In the genomic region with DNA sequence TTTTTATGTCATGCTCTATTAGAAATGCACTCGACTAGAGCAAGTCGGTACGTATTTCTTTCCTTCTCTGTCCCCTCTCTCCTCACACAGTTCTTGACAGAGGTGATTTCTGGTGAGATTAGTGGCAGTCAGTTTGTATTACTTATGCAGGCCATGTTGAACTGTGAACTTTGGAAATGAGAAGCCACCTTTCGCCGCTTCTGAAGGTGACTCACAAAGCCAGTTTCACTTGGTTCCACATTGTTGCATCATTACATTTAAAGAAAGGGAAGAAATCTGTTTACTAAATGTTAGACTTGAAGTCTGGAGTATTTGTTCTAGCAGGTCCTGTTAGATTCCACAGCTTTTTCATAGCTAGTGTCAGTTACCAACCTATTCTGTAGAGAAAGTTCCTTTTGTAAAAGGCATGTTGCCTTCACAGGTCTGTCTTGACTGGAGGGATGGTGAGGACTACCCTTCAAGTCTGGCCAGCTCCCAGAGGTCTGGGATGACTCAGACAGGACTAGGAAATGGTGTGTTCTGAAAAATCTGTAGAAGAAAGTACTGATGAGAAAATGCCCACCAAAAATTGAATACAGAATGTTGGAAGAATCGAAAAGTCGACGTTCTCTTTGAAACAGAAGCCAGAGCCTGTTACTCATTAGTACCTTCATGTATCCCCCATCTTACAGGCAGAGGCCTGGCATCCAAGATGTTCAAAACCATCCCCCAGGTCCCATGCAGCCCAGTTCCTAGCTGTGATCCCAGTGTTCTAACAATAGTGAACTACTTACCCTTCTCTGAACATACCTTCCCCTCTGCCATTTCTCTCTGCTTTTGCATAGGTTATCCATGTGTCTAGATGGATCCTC, we compare ENCODE assay signal across 8 cellular contexts.
A peak's percentile ranks its signal among the peaks of the same experiment; 100 is the strongest.
DNase-seq lines count a peak whose midpoint lies in the region; ATAC-seq, FAIRE-seq and TF ChIP-seq lines count a peak whose summit lies in the region.

No MANE protein-coding gene starts in this region.

- peak overlapping the region; percentile 50 for H3K27ac ChIP-seq in astrocyte (ENCODE audit: low read depth, low read length)

- H3K9me3 Mint-ChIP-seq in astrocyte (ENCODE audit: unreplicated experiment) (no peaks in the 10 kb centered on the region), naive B cell (no peaks in the 10 kb centered on the region)

- no peaks in the 10 kb centered on the region for H4K20me1 ChIP-seq in astrocyte (ENCODE audit: insufficient read depth, low read length)

- H3K4me1 ChIP-seq in astrocyte (ENCODE audit: insufficient read depth, low read length), result peaks cover 9% of the 10 kb centered on the region

- H3K27ac Mint-ChIP-seq in astrocyte (ENCODE audit: unreplicated experiment), result peak overlapping the region; percentile 94
- peak overlapping the region in 5 of 6 donors; percentile 2 to 81 (median 24) for H3K27ac Mint-ChIP-seq in naive B cell

- no peak for FAIRE-seq in astrocyte (lab: Jason Lieb, UNC)

- no peak overlapping the region for H3K4me3 ChIP-seq in astrocyte (ENCODE audit: insufficient read depth, low read depth, low read length)

- TF ChIP-seq CTCF in astrocyte (IDR thresholded peaks at IDR 0.05; ENCODE audit: insufficient read depth, low read depth, low read length), result no peak

- H3K27me3 ChIP-seq in astrocyte (ENCODE audit: insufficient read depth, low read length), result no peaks in the 10 kb centered on the region

- H3K4me2 ChIP-seq in astrocyte (ENCODE audit: low read length), result peak overlapping the region; percentile 52

- no peaks in the 10 kb centered on the region for H3K36me3 ChIP-seq in astrocyte (ENCODE audit: insufficient read depth, low read length)

- H3K4me3 Mint-ChIP-seq in astrocyte (ENCODE audit: unreplicated experiment) (no peak overlapping the region), naive B cell (peak overlapping the region in 4 of 8 donors; percentile 12 to 56 (median 28))

- no peaks in the 10 kb centered on the region for H3K79me2 ChIP-seq in astrocyte (ENCODE audit: insufficient read depth, low read length)

- H3K27me3 Mint-ChIP-seq in astrocyte (ENCODE audit: low read depth, unreplicated experiment), result peaks cover 3% of the 10 kb centered on the region
- peaks cover 16 to 55% (median 29%) of the 10 kb centered on the region in 3 donors for H3K27me3 Mint-ChIP-seq in naive B cell

- H3K4me1 Mint-ChIP-seq in astrocyte (ENCODE audit: low read depth, unreplicated experiment) (peaks cover 46% of the 10 kb centered on the region), naive B cell (peaks cover 20 to 33% (median 23%) of the 10 kb centered on the region in 3 donors)

- H3K36me3 Mint-ChIP-seq in astrocyte (ENCODE audit: low read depth, unreplicated experiment) (no peaks in the 10 kb centered on the region), naive B cell (no peaks in the 10 kb centered on the region)

- ATAC-seq in GM18909 (IDR thresholded peaks at IDR 0.05; ENCODE audit: poor library complexity, unreplicated experiment) (peak; percentile 73), HG03103 (IDR thresholded peaks at IDR 0.05; ENCODE audit: low read depth, unreplicated experiment) (peak; percentile 69), naive B cell (ENCODE audit: low read depth in 2 of 2) (no peak)

- H3K9ac ChIP-seq in astrocyte (ENCODE audit: low read length), result no peak overlapping the region

- H2AFZ ChIP-seq in astrocyte (ENCODE audit: low read depth, low read length), result no peak overlapping the region

- no peaks in the 10 kb centered on the region for H3K9me3 ChIP-seq in astrocyte (ENCODE audit: insufficient read depth, low read depth, low read length)

- peak; percentile 66 for DNase-seq in AG08396 (ENCODE audit: low spot score)
- peak; percentile 86 for DNase-seq in astrocyte (ENCODE audit: low read depth)
- DNase-seq in naive B cell, result no peak
- DNase-seq in foreskin melanocyte, result no peak
- no peak for DNase-seq in T1000 (lab: John Stamatoyannopoulos, UW)
- no peak for DNase-seq in NCI-H2107 (lab: John Stamatoyannopoulos, UW)

Comparison
In these comparisons a context has a peak if more than half of its experiments do, and no peak if none do; other contexts are left out.
1. DNase-seq: peak in AG08396 (single experiment) and astrocyte (single experiment); none in naive B cell (single experiment), foreskin melanocyte (single experiment), T1000 (single experiment) and NCI-H2107 (single experiment).
2. ATAC-seq: peak in GM18909 (single experiment) and HG03103 (single experiment); none in naive B cell (0 of 2).